19 cellular contexts compared by ENCODE assay signal in genomic region chr2:180722551-180723239, GRCh38.
DNase-seq lines count a peak whose midpoint lies in the region; ATAC-seq and TF ChIP-seq lines count a peak whose summit lies in the region.
"Had no signal": no experiment of that assay in that cellular context is flagged by ENCODE, and none has a peak within 500 bp of the region (broad histone marks: within the 10 kb centered on the region; RNA-seq: fewer than 3 reads in every experiment).

No MANE protein-coding gene starts in this region.

- peaks cover 0 to 2% (median 0%) of the 10 kb centered on the region in 11 donors for H3K9me3 Mint-ChIP-seq in naive thymus-derived CD4-positive, alpha-beta T cell

- no peak for TF ChIP-seq CTCF in AG10803 (conservative IDR thresholded peaks at IDR 0.05; ENCODE audit: low read length)
- TF ChIP-seq CTCF in LNCaP clone FGC (IDR thresholded peaks at IDR 0.05; ENCODE audit: control insufficient read depth, extremely low read depth, insufficient read depth) = no peak
- TF ChIP-seq CTCF in astrocyte of the spinal cord (IDR thresholded peaks at IDR 0.05; ENCODE audit: low read depth, low read length) = no peak

- peak; percentile 79 for DNase-seq in AG10803 (ENCODE audit: low read depth)
- peak; percentile 83 for DNase-seq in LNCaP clone FGC (ENCODE audit: low read depth)
- DNase-seq in astrocyte of the spinal cord (ENCODE audit: low read depth, low spot score) = peak; percentile 68
- DNase-seq in myocyte (ENCODE audit: low read depth) = peak; percentile 48
- no peak for DNase-seq in NCI-H524 (lab: John Stamatoyannopoulos, UW)
- no peak for DNase-seq in naive thymus-derived CD4-positive, alpha-beta T cell
- DNase-seq in trophoblast cell = no peak
- DNase-seq: activated CD8-positive, alpha-beta memory T cell treated with anti-CD3 and anti-CD28 coated beads for 24 hours; activated naive CD4-positive, alpha-beta T cell treated with Interleukin-2 at 50 U/mL for 16 hours; CD4-positive, CD25-positive, alpha-beta regulatory T cell; central memory CD4-positive, alpha-beta T cell; GOT3; KG1; NCI-H1930; stimulated activated CD4-positive, alpha-beta T cell treated with anti-CD3 and anti-CD28 coated beads, Interleukin-15, amount 100 ng/mL, for 24 hours had no signal

- no peak overlapping the region for H2BK120ac ChIP-seq in trophoblast cell (ENCODE audit: insufficient read depth, low read length, poor library complexity)

- no peak for ATAC-seq in naive thymus-derived CD4-positive, alpha-beta T cell
- no peak for ATAC-seq in GM19328 (IDR thresholded peaks at IDR 0.05; ENCODE audit: unreplicated experiment)

- H3K4me1 ChIP-seq in naive thymus-derived CD4-positive, alpha-beta T cell (ENCODE audit: control insufficient read depth in 2 of 2, insufficient read depth in 2 of 2, low read length in 2 of 2) = no peaks in the 10 kb centered on the region
- no peaks in the 10 kb centered on the region for H3K4me1 ChIP-seq in trophoblast cell (ENCODE audit: control insufficient read depth in 1 of 2, insufficient read depth in 2 of 2, low read length in 2 of 2)
- H3K4me1 ChIP-seq: SJSA1 had no signal

- no peak overlapping the region for H3K9ac ChIP-seq in trophoblast cell (ENCODE audit: low read length)

- H3K4ac ChIP-seq in trophoblast cell (ENCODE audit: low read depth, low read length) = no peak overlapping the region

- no peaks in the 10 kb centered on the region for H3K36me3 Mint-ChIP-seq in naive thymus-derived CD4-positive, alpha-beta T cell
- H3K36me3 Mint-ChIP-seq: CD4-positive, CD25-positive, alpha-beta regulatory T cell had no signal

- no peak overlapping the region for H3K27ac Mint-ChIP-seq in naive thymus-derived CD4-positive, alpha-beta T cell
- H3K27ac Mint-ChIP-seq: CD4-positive, CD25-positive, alpha-beta regulatory T cell; progenitor cell of endocrine pancreas had no signal

- H3K14ac ChIP-seq in trophoblast cell (ENCODE audit: low read length) = no peak overlapping the region

- in situ Hi-C loops in astrocyte of the spinal cord (cut with HindIII; ENCODE audit: low sequenced_read_pairs) = no loop called here

- no peak overlapping the region for H4K8ac ChIP-seq in trophoblast cell (ENCODE audit: low read depth, low read length)

- H3K4me2 ChIP-seq in trophoblast cell (ENCODE audit: low read length) = no peak overlapping the region
- H3K4me2 ChIP-seq: hepatocyte had no signal

- peaks cover 0 to 6% (median 5%) of the 10 kb centered on the region in 5 donors for H3K27me3 Mint-ChIP-seq in naive thymus-derived CD4-positive, alpha-beta T cell
- H3K27me3 Mint-ChIP-seq: CD4-positive, CD25-positive, alpha-beta regulatory T cell; progenitor cell of endocrine pancreas had no signal

- no peak overlapping the region for H3K27ac ChIP-seq in naive thymus-derived CD4-positive, alpha-beta T cell (ENCODE audit: low read depth, low read length)
- H3K27ac ChIP-seq in trophoblast cell (ENCODE audit: low read depth, low read length) = no peak overlapping the region
- H3K27ac ChIP-seq: hepatocyte, SJSA1 had no signal

- H3K4me3 Mint-ChIP-seq in naive thymus-derived CD4-positive, alpha-beta T cell = no peak overlapping the region
- H3K4me3 Mint-ChIP-seq: CD4-positive, CD25-positive, alpha-beta regulatory T cell had no signal

- H2BK12ac ChIP-seq in trophoblast cell (ENCODE audit: low read length) = no peak overlapping the region

- no peak overlapping the region for H2AK5ac ChIP-seq in trophoblast cell (ENCODE audit: low read length)

- no peaks in the 10 kb centered on the region for H3K4me1 Mint-ChIP-seq in naive thymus-derived CD4-positive, alpha-beta T cell
- H3K4me1 Mint-ChIP-seq: CD4-positive, CD25-positive, alpha-beta regulatory T cell had no signal

- no peak overlapping the region for H3K4me3 ChIP-seq in AG10803 (ENCODE audit: low read length)
- H3K4me3 ChIP-seq in LNCaP clone FGC (ENCODE audit: low read depth, low read length) = no peak overlapping the region
- H3K4me3 ChIP-seq in astrocyte of the spinal cord (ENCODE audit: low read depth, low read length) = no peak overlapping the region
- no peak overlapping the region for H3K4me3 ChIP-seq in naive thymus-derived CD4-positive, alpha-beta T cell (ENCODE audit: low read length)
- H3K4me3 ChIP-seq in trophoblast cell (ENCODE audit: low read depth, low read length) = no peak overlapping the region
- H3K4me3 ChIP-seq: hepatocyte, SJSA1 had no signal

- intact Hi-C loops in naive thymus-derived CD4-positive, alpha-beta T cell (cut with micrococcal nuclease) = loop anchor here in 1 of 2 donors (10.0 kb wide), 1 partner anchor 332 kb away; no protein-coding TSS in a partner anchor

- no peaks in the 10 kb centered on the region for H3K79me2 ChIP-seq in trophoblast cell (ENCODE audit: control insufficient read depth, insufficient read depth, low read length, poor library complexity)
- H3K79me2 ChIP-seq: hepatocyte had no signal

- no peak overlapping the region for H3K18ac ChIP-seq in trophoblast cell (ENCODE audit: low read length)

- H3K27me3 ChIP-seq in naive thymus-derived CD4-positive, alpha-beta T cell (ENCODE audit: control insufficient read depth in 2 of 2, insufficient read depth in 2 of 2, low read length in 2 of 2) = no peaks in the 10 kb centered on the region
- no peaks in the 10 kb centered on the region for H3K27me3 ChIP-seq in trophoblast cell (ENCODE audit: insufficient read depth, low read length)
- H3K27me3 ChIP-seq: hepatocyte, SJSA1 had no signal

- H3K23ac ChIP-seq in trophoblast cell (ENCODE audit: low read length) = no peak overlapping the region

- no peak overlapping the region for H4K12ac ChIP-seq in trophoblast cell (ENCODE audit: low read depth, low read length)

- POLR2A ChIA-PET in naive thymus-derived CD4-positive, alpha-beta T cell (lab: Charles Lee) = no interaction called here

- no peak overlapping the region for H2AFZ ChIP-seq in trophoblast cell (ENCODE audit: insufficient read depth, low read length, poor library complexity)
- H2AFZ ChIP-seq: hepatocyte had no signal

- H3K9me3 ChIP-seq in naive thymus-derived CD4-positive, alpha-beta T cell (ENCODE audit: control insufficient read depth in 2 of 3, low read length in 3 of 3) = no peaks in the 10 kb centered on the region
- no peaks in the 10 kb centered on the region for H3K9me3 ChIP-seq in trophoblast cell (ENCODE audit: insufficient read depth, low read depth, low read length)
- H3K9me3 ChIP-seq: SJSA1 had no signal

- no peak overlapping the region for H4K91ac ChIP-seq in trophoblast cell (ENCODE audit: low read depth, low read length)

- H3K79me1 ChIP-seq in trophoblast cell (ENCODE audit: low read length) = no peaks in the 10 kb centered on the region

- H2BK5ac ChIP-seq in trophoblast cell (ENCODE audit: low read depth, low read length, poor library complexity) = no peak overlapping the region

- WGBS in trophoblast cell (ENCODE audit: extremely low coverage, insufficient coverage, insufficient read length) = no CpG with 5 or more reads among the region's 2 CpGs

- no peaks in the 10 kb centered on the region for H3K36me3 ChIP-seq in naive thymus-derived CD4-positive, alpha-beta T cell (ENCODE audit: control insufficient read depth in 2 of 3, insufficient read depth in 3 of 3, low read length in 3 of 3)
- no peaks in the 10 kb centered on the region for H3K36me3 ChIP-seq in trophoblast cell (ENCODE audit: control insufficient read depth in 1 of 2, insufficient read depth in 2 of 2, low read length in 2 of 2)
- H3K36me3 ChIP-seq: SJSA1 had no signal

- CTCF ChIA-PET in naive thymus-derived CD4-positive, alpha-beta T cell (lab: Charles Lee) = no interaction called here

Comparison
In these comparisons a context has a peak if more than half of its experiments do, and no peak if none do; other contexts are left out.
1. DNase-seq: peak in AG10803 (single experiment), LNCaP clone FGC (single experiment), astrocyte of the spinal cord (single experiment) and myocyte (single experiment); none in NCI-H524 (0 of 2), naive thymus-derived CD4-positive, alpha-beta T cell (0 of 9) and trophoblast cell (0 of 2).